ENCODE assay signal across 17 cellular contexts in genomic region chr16:12614662-12615278, GRCh38.
DNase-seq lines count a peak whose midpoint lies in the region; ATAC-seq and TF ChIP-seq lines count a peak whose summit lies in the region.
"Had no signal": no experiment of that assay in that cellular context is flagged by ENCODE, and none has a peak within 500 bp of the region (broad histone marks: within the 10 kb centered on the region; RNA-seq: fewer than 3 reads in every experiment).

No MANE protein-coding gene starts in this region.

- peaks cover 2% of the 10 kb centered on the region for H3K36me3 Mint-ChIP-seq in activated CD4-positive, alpha-beta memory T cell treated with anti-CD3 and anti-CD28 coated beads for 36 hours
- no peaks in the 10 kb centered on the region for H3K36me3 Mint-ChIP-seq in activated CD4-positive, alpha-beta memory T cell treated with anti-CD3 and anti-CD28 coated beads, Interleukin-2, amount 10 ng/mL, durations not matched to agents 7 days and 5 days (ENCODE audit: low read depth)
- peaks cover 6% of the 10 kb centered on the region for H3K36me3 Mint-ChIP-seq in activated T-helper 17 cell treated with anti-CD3 and anti-CD28 coated beads, Interleukin-2, amount 50 U/mL, for 72 hours (ENCODE audit: low read depth)
- H3K36me3 Mint-ChIP-seq: CD8-positive, alpha-beta memory T cell had no signal

- peaks cover 44% of the 10 kb centered on the region for H3K4me1 Mint-ChIP-seq in activated CD4-positive, alpha-beta memory T cell treated with anti-CD3 and anti-CD28 coated beads for 36 hours (ENCODE audit: low read depth)
- H3K4me1 Mint-ChIP-seq in activated CD4-positive, alpha-beta memory T cell treated with anti-CD3 and anti-CD28 coated beads, Interleukin-2, amount 10 ng/mL, durations not matched to agents 7 days and 5 days: peaks cover 30% of the 10 kb centered on the region
- H3K4me1 Mint-ChIP-seq in activated T-helper 17 cell treated with anti-CD3 and anti-CD28 coated beads, Interleukin-2, amount 50 U/mL, for 72 hours: peaks cover 23% of the 10 kb centered on the region

- peaks cover 35% of the 10 kb centered on the region for H3K9me3 ChIP-seq in KOPT-K1 (ENCODE audit: insufficient read depth, low read length, poor library complexity, severe bottlenecking)
- H3K9me3 ChIP-seq: SK-N-SH had no signal

- no peak overlapping the region for H3K4me3 Mint-ChIP-seq in activated CD4-positive, alpha-beta memory T cell treated with anti-CD3 and anti-CD28 coated beads for 36 hours
- H3K4me3 Mint-ChIP-seq in activated CD4-positive, alpha-beta memory T cell treated with anti-CD3 and anti-CD28 coated beads, Interleukin-2, amount 10 ng/mL, durations not matched to agents 7 days and 5 days: no peak overlapping the region
- peak overlapping the region; percentile 46 for H3K4me3 Mint-ChIP-seq in activated T-helper 17 cell treated with anti-CD3 and anti-CD28 coated beads, Interleukin-2, amount 50 U/mL, for 72 hours
- H3K4me3 Mint-ChIP-seq: CD8-positive, alpha-beta memory T cell had no signal

- POLR2A ChIA-PET in activated CD4-positive, alpha-beta memory T cell treated with anti-CD3 and anti-CD28 coated beads for 36 hours (lab: Charles Lee): no interaction called here
- POLR2A ChIA-PET in activated CD4-positive, alpha-beta memory T cell treated with anti-CD3 and anti-CD28 coated beads, Interleukin-2, amount 10 ng/mL, durations not matched to agents 7 days and 5 days (lab: Charles Lee): no interaction called here

- H3K27ac Mint-ChIP-seq in activated CD4-positive, alpha-beta memory T cell treated with anti-CD3 and anti-CD28 coated beads for 36 hours: peak overlapping the region; percentile 42
- no peak overlapping the region for H3K27ac Mint-ChIP-seq in activated CD4-positive, alpha-beta memory T cell treated with anti-CD3 and anti-CD28 coated beads, Interleukin-2, amount 10 ng/mL, durations not matched to agents 7 days and 5 days
- peak overlapping the region; percentile 87 for H3K27ac Mint-ChIP-seq in activated T-helper 17 cell treated with anti-CD3 and anti-CD28 coated beads, Interleukin-2, amount 50 U/mL, for 72 hours
- H3K27ac Mint-ChIP-seq: CD8-positive, alpha-beta memory T cell had no signal

- intact Hi-C loops in activated CD4-positive, alpha-beta memory T cell treated with anti-CD3 and anti-CD28 coated beads for 36 hours (cut with micrococcal nuclease): no loop called here

- H3K27me3 Mint-ChIP-seq in activated CD4-positive, alpha-beta memory T cell treated with anti-CD3 and anti-CD28 coated beads for 36 hours: peaks cover 13% of the 10 kb centered on the region
- H3K27me3 Mint-ChIP-seq in activated CD4-positive, alpha-beta memory T cell treated with anti-CD3 and anti-CD28 coated beads, Interleukin-2, amount 10 ng/mL, durations not matched to agents 7 days and 5 days: peaks cover 1% of the 10 kb centered on the region
- peaks cover 5% of the 10 kb centered on the region for H3K27me3 Mint-ChIP-seq in activated T-helper 17 cell treated with anti-CD3 and anti-CD28 coated beads, Interleukin-2, amount 50 U/mL, for 72 hours

- no peak for ATAC-seq in activated T-helper 17 cell treated with anti-CD3 and anti-CD28 coated beads, Interleukin-2, amount 50 U/mL, for 72 hours (replicated peaks)
- ATAC-seq in HG02759 (IDR thresholded peaks at IDR 0.05; ENCODE audit: unreplicated experiment) (no peak), GM21786 (IDR thresholded peaks at IDR 0.05; ENCODE audit: unreplicated experiment) (no peak)

- no peaks in the 10 kb centered on the region for H3K9me3 Mint-ChIP-seq in activated CD4-positive, alpha-beta memory T cell treated with anti-CD3 and anti-CD28 coated beads for 36 hours
- H3K9me3 Mint-ChIP-seq in activated CD4-positive, alpha-beta memory T cell treated with anti-CD3 and anti-CD28 coated beads, Interleukin-2, amount 10 ng/mL, durations not matched to agents 7 days and 5 days: peaks cover 3% of the 10 kb centered on the region
- H3K9me3 Mint-ChIP-seq in activated T-helper 17 cell treated with anti-CD3 and anti-CD28 coated beads, Interleukin-2, amount 50 U/mL, for 72 hours: peaks cover 5% of the 10 kb centered on the region

- TF ChIP-seq CTCF in 22Rv1 (IDR thresholded peaks at IDR 0.05): no peak

- CTCF ChIA-PET in activated CD4-positive, alpha-beta memory T cell treated with anti-CD3 and anti-CD28 coated beads for 36 hours (lab: Charles Lee): interaction anchor here (1.1 to 1.7 kb wide), 2 partner anchors 78 to 79 kb away, joined by 3 to 5 read pairs; no protein-coding TSS in a partner anchor
- CTCF ChIA-PET in activated CD4-positive, alpha-beta memory T cell treated with anti-CD3 and anti-CD28 coated beads, Interleukin-2, amount 10 ng/mL, durations not matched to agents 7 days and 5 days (lab: Charles Lee): no interaction called here

- H3K27ac ChIP-seq in 22Rv1 (peak overlapping the region; percentile 81), KOPT-K1 (ENCODE audit: low read depth, low read length, poor library complexity, severe bottlenecking) (peak overlapping the region; percentile 89)
- H3K27ac ChIP-seq: BLaER1 treated with 17β-estradiol and CSF1 and Interleukin-3, amounts not matched to agents 10 nM and 100 nM; KMS-11 had no signal

- DNase-seq in activated CD4-positive, alpha-beta memory T cell treated with anti-CD3 and anti-CD28 coated beads for 36 hours: no peak
- DNase-seq in activated CD4-positive, alpha-beta memory T cell treated with anti-CD3 and anti-CD28 coated beads, Interleukin-2, amount 10 ng/mL, durations not matched to agents 7 days and 5 days: no peak
- no peak for DNase-seq in NCI-H2227 treated with DMSO at 0.1 percent for 48 hours (lab: John Stamatoyannopoulos, UW)
- DNase-seq: CD8-positive, alpha-beta memory T cell; DMS79; NCI-H1436; NCI-H2029; NK-92 treated with Interleukin-12 subunit alpha and Interleukin-12 subunit beta, amount 100 ng/mL, for 24 hours; SHP77; SK-N-SH had no signal

- no peaks in the 10 kb centered on the region for H3K36me3 ChIP-seq in KOPT-K1 (ENCODE audit: insufficient read depth, low read length)
- H3K36me3 ChIP-seq: BLaER1 treated with 17β-estradiol and CSF1 and Interleukin-3, amounts not matched to agents 10 nM and 100 nM had no signal
